ENCODE assay signal across 9 cellular contexts in genomic region chr16:67154578-67155304, GRCh38. TPM values are rescaled to one million over a fixed set of nuclear protein-coding genes. Genes with fewer than 3 reads are reported as not detected.
A peak's percentile ranks its signal among the peaks of the same experiment; 100 is the strongest.
DNase-seq lines count a peak whose midpoint lies in the region; ATAC-seq, FAIRE-seq and TF ChIP-seq lines count a peak whose summit lies in the region.
"Had no signal": no experiment of that assay in that cellular context is flagged by ENCODE, and none has a peak within 500 bp of the region (broad histone marks: within the 10 kb centered on the region; RNA-seq: fewer than 3 reads in every experiment).

No MANE protein-coding gene starts in this region.

- H3K4me3 Mint-ChIP-seq in activated T-helper 1 cell treated with anti-CD3 and anti-CD28 coated beads, Interleukin-12 subunit alpha, Interleukin-12 subunit beta, Interleukin-2, Interleukin-4 antibody, amounts not matched to agents 30 ng/mL and 10 ng/mL and 1 ng/mL, durations not matched to agents 14 hours and 24 hours and 36 hours = peak overlapping the region; percentile 76
- H3K4me3 Mint-ChIP-seq in type B pancreatic cell = peak overlapping the region; percentile 79

- H3K27ac ChIP-seq in heart right ventricle (no peak overlapping the region), kidney (ENCODE audit: low read depth in 2 of 2, low read length in 2 of 2) (no peak overlapping the region)

- DNase-seq in heart right ventricle (no peak), cardiac septum (ENCODE audit: low spot score) (no peak), kidney (peak; percentile 74), type B pancreatic cell (ENCODE audit: extremely low spot score, unreplicated experiment) (no peak), HEK293T (ENCODE audit: extremely low spot score) (no peak), GM19238 (ENCODE audit: insufficient read length, low spot score) (no peak)
- no peak for DNase-seq in activated T-helper 1 cell treated with anti-CD3 and anti-CD28 coated beads, Interleukin-12 subunit alpha, Interleukin-12 subunit beta, Interleukin-2, Interleukin-4 antibody, amounts not matched to agents 30 ng/mL and 10 ng/mL and 1 ng/mL, durations not matched to agents 14 hours and 24 hours and 36 hours (ENCODE audit: low spot score)

- no peak overlapping the region for H3K9ac ChIP-seq in kidney (ENCODE audit: low read length in 2 of 2)

- POLR2A ChIA-PET in HEK293T (lab: Yijun Ruan, JAX) = interaction anchor here (0.9 to 2.0 kb wide), 5 partner anchors 124 to 193 kb away, joined by 3 to 8 read pairs (median 5); partner anchors contain the start of gene CES3

- H3K27me3 Mint-ChIP-seq in activated T-helper 1 cell treated with anti-CD3 and anti-CD28 coated beads, Interleukin-12 subunit alpha, Interleukin-12 subunit beta, Interleukin-2, Interleukin-4 antibody, amounts not matched to agents 30 ng/mL and 10 ng/mL and 1 ng/mL, durations not matched to agents 14 hours and 24 hours and 36 hours (ENCODE audit: insufficient read depth) = no peaks in the 10 kb centered on the region
- peaks cover 78% of the 10 kb centered on the region for H3K27me3 Mint-ChIP-seq in type B pancreatic cell

- no peaks in the 10 kb centered on the region for H3K9me3 Mint-ChIP-seq in activated T-helper 1 cell treated with anti-CD3 and anti-CD28 coated beads, Interleukin-12 subunit alpha, Interleukin-12 subunit beta, Interleukin-2, Interleukin-4 antibody, amounts not matched to agents 30 ng/mL and 10 ng/mL and 1 ng/mL, durations not matched to agents 14 hours and 24 hours and 36 hours
- no peaks in the 10 kb centered on the region for H3K9me3 Mint-ChIP-seq in type B pancreatic cell

- no peak for ATAC-seq in heart right ventricle
- no peak for ATAC-seq in GM19467 (IDR thresholded peaks at IDR 0.05; ENCODE audit: unreplicated experiment)

- 24 to 37% methylated on average over 61 of the region's 61 CpGs for WGBS in heart right ventricle, 2 donors

- TF ChIP-seq CTCF in heart right ventricle (IDR thresholded peaks at IDR 0.05) (no peak), kidney (IDR thresholded peaks at IDR 0.05; ENCODE audit: borderline replicate concordance, extremely low read depth, insufficient read depth) (no peak), type B pancreatic cell (conservative IDR thresholded peaks at IDR 0.05) (no peak)

- H3K36me3 ChIP-seq in heart right ventricle = peaks cover 0 to 7% (median 0%) of the 10 kb centered on the region in 9 donors
- no peaks in the 10 kb centered on the region for H3K36me3 ChIP-seq in kidney (ENCODE audit: control insufficient read depth in 1 of 2, insufficient read depth in 2 of 2, low read length in 2 of 2)

- intact Hi-C loops in heart right ventricle (cut with DNase I) (loop anchor here (1.0 to 10.0 kb wide), 10 partner anchors 31 to 178 kb away; no protein-coding TSS in a partner anchor), cardiac septum (cut with DNase I) (loop anchor here (2.0 to 5.0 kb wide), 4 partner anchors 47 to 257 kb away; partner anchors contain the start of gene PHAF1), kidney (cut with DNase I) (no loop called here)
- intact Hi-C loops in activated T-helper 1 cell treated with anti-CD3 and anti-CD28 coated beads, Interleukin-12 subunit alpha, Interleukin-12 subunit beta, Interleukin-2, Interleukin-4 antibody, amounts not matched to agents 30 ng/mL and 10 ng/mL and 1 ng/mL, durations not matched to agents 14 hours and 24 hours and 36 hours (cut with micrococcal nuclease) = loop anchor here (1.0 to 5.0 kb wide), 5 partner anchors 136 to 277 kb away; no protein-coding TSS in a partner anchor

- peaks cover 0 to 23% (median 0%) of the 10 kb centered on the region in 7 donors for H3K27me3 ChIP-seq in heart right ventricle

- peaks cover 63% of the 10 kb centered on the region for H3K4me1 Mint-ChIP-seq in activated T-helper 1 cell treated with anti-CD3 and anti-CD28 coated beads, Interleukin-12 subunit alpha, Interleukin-12 subunit beta, Interleukin-2, Interleukin-4 antibody, amounts not matched to agents 30 ng/mL and 10 ng/mL and 1 ng/mL, durations not matched to agents 14 hours and 24 hours and 36 hours (ENCODE audit: low read depth)
- H3K4me1 Mint-ChIP-seq in type B pancreatic cell (ENCODE audit: unreplicated experiment) = no peaks in the 10 kb centered on the region

- H3K27ac Mint-ChIP-seq in activated T-helper 1 cell treated with anti-CD3 and anti-CD28 coated beads, Interleukin-12 subunit alpha, Interleukin-12 subunit beta, Interleukin-2, Interleukin-4 antibody, amounts not matched to agents 30 ng/mL and 10 ng/mL and 1 ng/mL, durations not matched to agents 14 hours and 24 hours and 36 hours = no peak overlapping the region
- H3K27ac Mint-ChIP-seq in type B pancreatic cell = no peak overlapping the region

- H3K36me3 Mint-ChIP-seq in activated T-helper 1 cell treated with anti-CD3 and anti-CD28 coated beads, Interleukin-12 subunit alpha, Interleukin-12 subunit beta, Interleukin-2, Interleukin-4 antibody, amounts not matched to agents 30 ng/mL and 10 ng/mL and 1 ng/mL, durations not matched to agents 14 hours and 24 hours and 36 hours (ENCODE audit: low read depth) = peaks cover 8% of the 10 kb centered on the region
- H3K36me3 Mint-ChIP-seq in type B pancreatic cell = no peaks in the 10 kb centered on the region

- FAIRE-seq in kidney (lab: Jason Lieb, UNC) = no peak
- FAIRE-seq: G401.6 had no signal

- H3K9me3 ChIP-seq in heart right ventricle (no peaks in the 10 kb centered on the region), kidney (ENCODE audit: control insufficient read depth in 1 of 2, low read length in 2 of 2) (no peaks in the 10 kb centered on the region)

- CTCF ChIA-PET in HEK293T (lab: Yijun Ruan, JAX) = interaction anchor here (0.5 to 2.6 kb wide), 31 partner anchors 12 to 1047 kb away, joined by 3 to 18 read pairs (median 4); partner anchors contain the start of gene NOL3

- H3K4me3 ChIP-seq in heart right ventricle = peak overlapping the region in 7 of 10 donors; percentile 14 to 35 (median 31)
- no peak overlapping the region for H3K4me3 ChIP-seq in kidney (ENCODE audit: low read length in 2 of 2)

- H3K4me1 ChIP-seq in heart right ventricle (peaks cover 10 to 45% (median 35%) of the 10 kb centered on the region in 9 donors), kidney (ENCODE audit: control insufficient read depth in 1 of 2, insufficient read depth in 1 of 2, low read depth in 1 of 2, low read length in 2 of 2) (peaks cover 0 to 32% of the 10 kb centered on the region in 2 donors)

TF ChIP-seq in HEK293T, 16 proteins besides CTCF, POLR2A, EP300 and RAD21 (continues in another document):
- no peak for TF ChIP-seq FOXA1 (IDR thresholded peaks at IDR 0.05)
- no peak for TF ChIP-seq SUZ12 (IDR thresholded peaks at IDR 0.05)
- no peak for TF ChIP-seq SP1 (IDR thresholded peaks at IDR 0.05)
- no peak for TF ChIP-seq L3MBTL2 (conservative IDR thresholded peaks at IDR 0.05)
- TF ChIP-seq HDGF (IDR thresholded peaks at IDR 0.05; ENCODE audit: borderline replicate concordance) = no peak
- TF ChIP-seq TARDBP (IDR thresholded peaks at IDR 0.05) = no peak
- TF ChIP-seq NFRKB (IDR thresholded peaks at IDR 0.05) = no peak

RNA-seq across cellular contexts. Expression of gene B3GNT9, which starts 3.9 kb away (rescaled TPM):
- total RNA-seq in heart right ventricle (10 to 100 TPM in 4 of 10 donors, 1 to 10 TPM in 6; 7.4 to 17.6 (median 9.6) TPM), cardiac septum (12.4 TPM), kidney (16.7 TPM), type B pancreatic cell (ENCODE audit: low replicate concordance) (9.7 and 11.0 TPM in 2 replicates)
- polyA plus RNA-seq in heart right ventricle (10 to 100 TPM in 1 of 2 donors, 1 to 10 TPM in 1; 5.4 to 19.1 TPM), kidney (ENCODE audit: insufficient read depth, low read depth, low replicate concordance) (12.1 TPM)
- 6.2 TPM in 2 replicates for total RNA-seq in activated T-helper 1 cell treated with anti-CD3 and anti-CD28 coated beads, Interleukin-12 subunit alpha, Interleukin-12 subunit beta, Interleukin-2, Interleukin-4 antibody, amounts not matched to agents 30 ng/mL and 10 ng/mL and 1 ng/mL, durations not matched to agents 14 hours and 24 hours and 36 hours

RNA-seq across cellular contexts. Expression of gene TRADD, which starts 5.0 kb away (rescaled TPM):
- 10 to 100 TPM in 1 of 10 donors, 1 to 10 TPM in 9; 4.8 to 12.4 (median 5.7) TPM for total RNA-seq in heart right ventricle
- 10 to 100 TPM in 1 of 2 donors, 1 to 10 TPM in 1; 9.7 to 17.9 TPM for polyA plus RNA-seq in heart right ventricle
- total RNA-seq in cardiac septum = 11.0 TPM
- total RNA-seq in activated T-helper 1 cell treated with anti-CD3 and anti-CD28 coated beads, Interleukin-12 subunit alpha, Interleukin-12 subunit beta, Interleukin-2, Interleukin-4 antibody, amounts not matched to agents 30 ng/mL and 10 ng/mL and 1 ng/mL, durations not matched to agents 14 hours and 24 hours and 36 hours = 29.0 TPM in 2 replicates
- total RNA-seq in kidney = 27.1 TPM
- 30.2 TPM for polyA plus RNA-seq in kidney (ENCODE audit: insufficient read depth, low read depth, low replicate concordance)
- total RNA-seq in type B pancreatic cell (ENCODE audit: low replicate concordance) = 6.2 and 14.8 TPM in 2 replicates

RNA-seq across cellular contexts. Expression of gene FBXL8, which starts 5.0 kb away (rescaled TPM):
- total RNA-seq in heart right ventricle (10 to 100 TPM in 1 of 10 donors, 1 to 10 TPM in 9; 3.9 to 10.5 (median 5.0) TPM), cardiac septum (9.5 TPM), kidney (19.8 TPM), type B pancreatic cell (ENCODE audit: low replicate concordance) (4.5 and 9.2 TPM in 2 replicates)
- polyA plus RNA-seq in heart right ventricle (10 to 100 TPM in 1 of 2 donors, 1 to 10 TPM in 1; 8.6 to 17.3 TPM), kidney (ENCODE audit: insufficient read depth, low read depth, low replicate concordance) (9.5 TPM)
- total RNA-seq in activated T-helper 1 cell treated with anti-CD3 and anti-CD28 coated beads, Interleukin-12 subunit alpha, Interleukin-12 subunit beta, Interleukin-2, Interleukin-4 antibody, amounts not matched to agents 30 ng/mL and 10 ng/mL and 1 ng/mL, durations not matched to agents 14 hours and 24 hours and 36 hours = 19.3 and 22.4 TPM in 2 replicates

RNA-seq across cellular contexts. Expression of gene HSF4, which starts 9.8 kb away (rescaled TPM):
- total RNA-seq in heart right ventricle = 10 to 100 TPM; 32.9 to 71.3 (median 38.6) TPM
- 100 to 1,000 TPM in 1 of 2 donors, 1 to 10 TPM in 1; 9.1 to 199 TPM for polyA plus RNA-seq in heart right ventricle
- total RNA-seq in cardiac septum = 49.1 TPM
- 30.3 and 36.8 TPM in 2 replicates for total RNA-seq in activated T-helper 1 cell treated with anti-CD3 and anti-CD28 coated beads, Interleukin-12 subunit alpha, Interleukin-12 subunit beta, Interleukin-2, Interleukin-4 antibody, amounts not matched to agents 30 ng/mL and 10 ng/mL and 1 ng/mL, durations not matched to agents 14 hours and 24 hours and 36 hours
- 37.9 TPM for total RNA-seq in kidney
- polyA plus RNA-seq in kidney (ENCODE audit: insufficient read depth, low read depth, low replicate concordance) = 26.7 TPM
- 10.4 and 11.1 TPM in 2 replicates for total RNA-seq in type B pancreatic cell (ENCODE audit: low replicate concordance)

RNA-seq across cellular contexts. Expression of gene NOL3, which starts 15.6 kb away (rescaled TPM):
- total RNA-seq in heart right ventricle = 10 to 100 TPM; 71.8 to 92.2 (median 79.9) TPM
- 100 to 1,000 TPM; 115 to 132 TPM for polyA plus RNA-seq in heart right ventricle
- 86.3 TPM for total RNA-seq in cardiac septum
- 19.0 and 22.9 TPM in 2 replicates for total RNA-seq in activated T-helper 1 cell treated with anti-CD3 and anti-CD28 coated beads, Interleukin-12 subunit alpha, Interleukin-12 subunit beta, Interleukin-2, Interleukin-4 antibody, amounts not matched to agents 30 ng/mL and 10 ng/mL and 1 ng/mL, durations not matched to agents 14 hours and 24 hours and 36 hours
- 36.4 TPM for total RNA-seq in kidney
- 35.3 TPM for polyA plus RNA-seq in kidney (ENCODE audit: insufficient read depth, low read depth, low replicate concordance)
- 8.4 and 17.5 TPM in 2 replicates for total RNA-seq in type B pancreatic cell (ENCODE audit: low replicate concordance)

Comparison
In these comparisons a context has a peak if more than half of its experiments do, and no peak if none do; other contexts are left out.
1. H3K4me3 ChIP-seq: peak in heart right ventricle (7 of 10); none in kidney (0 of 2).